Comparison of ENCODE assay signal across 8 cellular contexts in the genomic region with DNA sequence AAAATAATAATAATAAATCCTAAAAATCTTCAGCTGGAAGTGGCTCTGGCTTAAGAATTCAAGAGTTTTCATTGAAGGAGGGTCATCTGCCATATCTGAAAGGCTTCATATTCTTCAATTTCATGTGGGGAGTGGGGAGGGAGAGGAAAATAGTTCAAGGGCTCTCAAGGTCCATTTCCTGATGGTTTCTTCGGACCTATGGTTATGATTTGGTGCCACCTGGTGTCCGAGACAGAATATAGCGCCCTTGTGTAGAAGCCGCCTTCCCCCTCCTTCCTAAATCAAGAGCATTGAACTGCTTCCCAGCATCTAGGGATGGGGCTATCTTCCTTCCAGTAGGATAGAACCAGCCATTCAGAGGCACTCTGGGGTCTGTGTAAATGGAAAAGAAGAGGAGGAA. TPM values are rescaled to one million over a fixed set of nuclear protein-coding genes. Genes with fewer than 3 reads are reported as not detected.
DNase-seq lines count a peak whose midpoint lies in the region; ATAC-seq and TF ChIP-seq lines count a peak whose summit lies in the region.

No MANE protein-coding gene starts in this region.

- POLR2A ChIA-PET in MCF 10A (lab: Yijun Ruan, JAX) = no interaction called here

- H3K9me3 Mint-ChIP-seq in MCF 10A (ENCODE audit: unreplicated experiment) = no peaks in the 10 kb centered on the region

- no peak overlapping the region for H3K4me3 Mint-ChIP-seq in MCF 10A (ENCODE audit: unreplicated experiment)

- intact Hi-C loops in MCF 10A (cut with micrococcal nuclease) = loop anchor here (1.0 kb wide), 3 partner anchors 181 to 410 kb away; no protein-coding TSS in a partner anchor

- H3K36me3 Mint-ChIP-seq in MCF 10A (ENCODE audit: insufficient read depth, unreplicated experiment) = no peaks in the 10 kb centered on the region

- H3K4me1 Mint-ChIP-seq in MCF 10A (ENCODE audit: insufficient read depth, unreplicated experiment) = no peaks in the 10 kb centered on the region

- TF ChIP-seq CTCF in 22Rv1 (IDR thresholded peaks at IDR 0.05) (peak; percentile 54), GM12872 (IDR thresholded peaks at IDR 0.05; ENCODE audit: insufficient read depth, low read depth, low read length) (peak; percentile 59), MCF 10A (IDR thresholded peaks at IDR 0.05; ENCODE audit: unreplicated experiment) (peak; percentile 55)

- CTCF ChIA-PET in MCF 10A (lab: Yijun Ruan, JAX) = interaction anchor here (0.6 to 7.3 kb wide), 17 partner anchors 9 to 836 kb away, joined by 3 to 68 read pairs (median 3); a partner anchor contains a TSS

- no peak for ATAC-seq in GM18519 (IDR thresholded peaks at IDR 0.05; ENCODE audit: low FRiP score, unreplicated experiment)

- no TSS peak for BruUV-seq in MCF 10A (replicated peaks; lab: Mats Ljungman, UMichigan)

- no peak overlapping the region for H3K27ac Mint-ChIP-seq in MCF 10A (ENCODE audit: low read depth, unreplicated experiment)

- H3K27me3 Mint-ChIP-seq in MCF 10A (ENCODE audit: insufficient read depth, unreplicated experiment) = peaks cover 29% of the 10 kb centered on the region

- peak; percentile 29 to 85 (median 54) for DNase-seq in NCI-H1417 (lab: John Stamatoyannopoulos, UW)
- peak; percentile 20 for DNase-seq in T follicular helper cell (ENCODE audit: low read depth)
- peak; percentile 69 for DNase-seq in MCF 10A (ENCODE audit: unreplicated experiment)
- peak; percentile 63 for DNase-seq in islet precursor cell
- DNase-seq in stimulated activated CD4-positive, alpha-beta T cell treated with anti-CD3 and anti-CD28 coated beads, Interleukin-4, amount 100 ng/mL, for 1 hour = peak; percentile 19

- H3K27ac ChIP-seq in 22Rv1 = no peak overlapping the region

RNA-seq across cellular contexts. Expression of a gene that starts 34.3 kb away (rescaled TPM):
- total RNA-seq in MCF 10A (2022) = 0.42 and 0.44 TPM in 2 replicates

RNA-seq across cellular contexts. Expression of a gene that starts 44.1 kb away (rescaled TPM):
- not detected in 2 replicates for total RNA-seq in MCF 10A (2022)

Comparison
In these comparisons a context has a peak if more than half of its experiments do, and no peak if none do; other contexts are left out.
1. DNase-seq: peak in every context shown above with its lines; median percentile 69 in MCF 10A; 63 in islet precursor cell; 54 in NCI-H1417; 20 in T follicular helper cell; 19 in stimulated activated CD4-positive, alpha-beta T cell treated with anti-CD3 and anti-CD28 coated beads, Interleukin-4, amount 100 ng/mL, for 1 hour.